10 cellular contexts compared by ENCODE assay signal in genomic region chrX:78708171-78708570, GRCh38. TPM values are rescaled to one million over a fixed set of nuclear protein-coding genes. Genes with fewer than 3 reads are reported as not detected.
DNase-seq lines count a peak whose midpoint lies in the region; ATAC-seq and TF ChIP-seq lines count a peak whose summit lies in the region.
"Had no signal": no experiment of that assay in that cellular context is flagged by ENCODE, and none has a peak within 500 bp of the region (broad histone marks: within the 10 kb centered on the region; RNA-seq: fewer than 3 reads in every experiment).

No MANE protein-coding gene starts in this region.

- WGBS in aorta, 2 donors = 43 to 67% methylated on average over 3 of the region's 3 CpGs

- H3K9me3 ChIP-seq in OCI-LY3 (ENCODE audit: insufficient read depth, low read length) (no peaks in the 10 kb centered on the region), aorta (ENCODE audit: control insufficient read depth, low read length) (no peaks in the 10 kb centered on the region)

- no peaks in the 10 kb centered on the region for H3K27me3 ChIP-seq in OCI-LY3 (ENCODE audit: low read depth, low read length)
- H3K27me3 ChIP-seq in aorta (ENCODE audit: control insufficient read depth in 1 of 2, insufficient read depth in 2 of 2, low read length in 1 of 2) = no peaks in the 10 kb centered on the region

- intact Hi-C loops in aorta (cut with DNase I) = no loop called here

- H3K4me2 ChIP-seq in OCI-LY3 (ENCODE audit: low read length) = no peak overlapping the region

- H3K36me3 ChIP-seq in OCI-LY3 (replicated peaks; ENCODE audit: low read depth, low read length) (no peaks in the 10 kb centered on the region), aorta (ENCODE audit: control insufficient read depth in 1 of 2, insufficient read depth in 2 of 2, low read length in 1 of 2) (no peaks in the 10 kb centered on the region)

- H3K27ac ChIP-seq in OCI-LY3 (ENCODE audit: low read length) = no peak overlapping the region
- no peak overlapping the region for H3K27ac ChIP-seq in aorta (ENCODE audit: low read depth in 1 of 2, low read length in 2 of 2)

- H3K9me3 Mint-ChIP-seq in activated T-cell treated with anti-CD3 and anti-CD28 coated beads, Interleukin-2, amount 50 U/mL, for 72 hours = no peaks in the 10 kb centered on the region
- no peaks in the 10 kb centered on the region for H3K9me3 Mint-ChIP-seq in activated naive CD8-positive, alpha-beta T cell treated with anti-CD3 and anti-CD28 coated beads for 36 hours
- H3K9me3 Mint-ChIP-seq: dendritic cell treated with granulocyte-macrophage colony-stimulating factor and Interleukin-4, amounts not matched to agents 40 ng/mL and 50 ng/mL, for 4 days had no signal

- H3K4me3 ChIP-seq in OCI-LY3 (ENCODE audit: low read length) (no peak overlapping the region), fibroblast of mammary gland (ENCODE audit: control insufficient read depth, low read depth, low read length) (no peak overlapping the region), aorta (ENCODE audit: low read length in 2 of 2) (no peak overlapping the region)

- no peak overlapping the region for H3K9ac ChIP-seq in OCI-LY3 (ENCODE audit: low read length)

- peaks cover 19% of the 10 kb centered on the region for H3K27me3 Mint-ChIP-seq in activated T-cell treated with anti-CD3 and anti-CD28 coated beads, Interleukin-2, amount 50 U/mL, for 72 hours (ENCODE audit: low read depth)
- no peaks in the 10 kb centered on the region for H3K27me3 Mint-ChIP-seq in activated naive CD8-positive, alpha-beta T cell treated with anti-CD3 and anti-CD28 coated beads for 36 hours
- H3K27me3 Mint-ChIP-seq: dendritic cell treated with granulocyte-macrophage colony-stimulating factor and Interleukin-4, amounts not matched to agents 40 ng/mL and 50 ng/mL, for 4 days had no signal

- peak; percentile 1 for DNase-seq in stimulated activated CD4-positive, alpha-beta T cell treated with anti-CD3 and anti-CD28 coated beads, Interleukin-15, amount 100 ng/mL, for 24 hours
- DNase-seq in stimulated activated CD4-positive, alpha-beta T cell treated with anti-CD3 and anti-CD28 coated beads, Interleukin-4, amount 100 ng/mL, for 24 hours = no peak
- DNase-seq in fibroblast of mammary gland (ENCODE audit: low read depth) (peak; percentile 62), aorta (no peak)
- no peak for DNase-seq in activated T-cell treated with anti-CD3 and anti-CD28 coated beads, Interleukin-2, amount 50 U/mL, for 72 hours
- DNase-seq in activated naive CD8-positive, alpha-beta T cell treated with anti-CD3 and anti-CD28 coated beads for 36 hours = no peak
- DNase-seq: NCI-H345 had no signal

- peaks cover 16% of the 10 kb centered on the region for H3K4me1 ChIP-seq in OCI-LY3 (ENCODE audit: low read length)
- H3K4me1 ChIP-seq in aorta (ENCODE audit: control insufficient read depth in 1 of 2, insufficient read depth in 2 of 2, low read length in 2 of 2) = no peaks in the 10 kb centered on the region

- ATAC-seq in aorta (ENCODE audit: low FRiP score) = peak; percentile 29
- ATAC-seq in activated T-cell treated with anti-CD3 and anti-CD28 coated beads, Interleukin-2, amount 50 U/mL, for 72 hours (replicated peaks in 1 of 2) = no peak
- ATAC-seq in GM18909 (IDR thresholded peaks at IDR 0.05; ENCODE audit: poor library complexity, unreplicated experiment) = no peak

- TF ChIP-seq CTCF in OCI-LY3 (IDR thresholded peaks at IDR 0.05; ENCODE audit: low read depth, low read length) (peak; percentile 55), fibroblast of mammary gland (conservative IDR thresholded peaks at IDR 0.05; ENCODE audit: control insufficient read depth, insufficient read depth, low read depth, low read length) (peak; percentile 71)

- no peaks in the 10 kb centered on the region for H4K20me1 ChIP-seq in OCI-LY3 (ENCODE audit: insufficient read depth, low read length)

- H3K79me2 ChIP-seq in OCI-LY3 (ENCODE audit: low read length) = no peaks in the 10 kb centered on the region

- no peak overlapping the region for H2AFZ ChIP-seq in OCI-LY3 (ENCODE audit: low read depth, low read length)

- H3K36me3 Mint-ChIP-seq in activated T-cell treated with anti-CD3 and anti-CD28 coated beads, Interleukin-2, amount 50 U/mL, for 72 hours (ENCODE audit: insufficient read depth in 2 of 2) = no peaks in the 10 kb centered on the region
- no peaks in the 10 kb centered on the region for H3K36me3 Mint-ChIP-seq in activated naive CD8-positive, alpha-beta T cell treated with anti-CD3 and anti-CD28 coated beads for 36 hours

- H3K4me3 Mint-ChIP-seq in activated T-cell treated with anti-CD3 and anti-CD28 coated beads, Interleukin-2, amount 50 U/mL, for 72 hours = no peak overlapping the region
- no peak overlapping the region for H3K4me3 Mint-ChIP-seq in activated naive CD8-positive, alpha-beta T cell treated with anti-CD3 and anti-CD28 coated beads for 36 hours
- H3K4me3 Mint-ChIP-seq: dendritic cell treated with granulocyte-macrophage colony-stimulating factor and Interleukin-4, amounts not matched to agents 40 ng/mL and 50 ng/mL, for 4 days had no signal

- no peak overlapping the region for H3K27ac Mint-ChIP-seq in activated T-cell treated with anti-CD3 and anti-CD28 coated beads, Interleukin-2, amount 50 U/mL, for 72 hours
- no peak overlapping the region for H3K27ac Mint-ChIP-seq in activated naive CD8-positive, alpha-beta T cell treated with anti-CD3 and anti-CD28 coated beads for 36 hours
- H3K27ac Mint-ChIP-seq: dendritic cell treated with granulocyte-macrophage colony-stimulating factor and Interleukin-4, amounts not matched to agents 40 ng/mL and 50 ng/mL, for 4 days had no signal

- H3K4me1 Mint-ChIP-seq in activated T-cell treated with anti-CD3 and anti-CD28 coated beads, Interleukin-2, amount 50 U/mL, for 72 hours (ENCODE audit: low read depth) = no peaks in the 10 kb centered on the region
- H3K4me1 Mint-ChIP-seq in activated naive CD8-positive, alpha-beta T cell treated with anti-CD3 and anti-CD28 coated beads for 36 hours = no peaks in the 10 kb centered on the region

RNA-seq across cellular contexts. Expression of gene LPAR4, which starts 39.3 kb away (rescaled TPM):
- under 1 TPM; 0.62 to 0.93 TPM for total RNA-seq in aorta
- under 1 TPM; 0.18 to 0.25 TPM for polyA plus RNA-seq in aorta
- not detected for total RNA-seq in activated T-cell treated with anti-CD3 and anti-CD28 coated beads, Interleukin-2, amount 50 U/mL, for 72 hours
- total RNA-seq in activated naive CD8-positive, alpha-beta T cell treated with anti-CD3 and anti-CD28 coated beads for 36 hours = not detected

RNA-seq across cellular contexts. Expression of gene RTL3, which starts 49.0 kb away (rescaled TPM):
- 1 to 10 TPM in 1 of 2 donors, under 1 TPM in 1; 0.87 to 6.9 TPM for total RNA-seq in aorta
- under 1 TPM; 0.38 to 0.63 TPM for polyA plus RNA-seq in aorta
- not detected for total RNA-seq in activated T-cell treated with anti-CD3 and anti-CD28 coated beads, Interleukin-2, amount 50 U/mL, for 72 hours
- total RNA-seq in activated naive CD8-positive, alpha-beta T cell treated with anti-CD3 and anti-CD28 coated beads for 36 hours = not detected

Comparison
In these comparisons a context has a peak if more than half of its experiments do, and no peak if none do; other contexts are left out.
1. DNase-seq: peak in stimulated activated CD4-positive, alpha-beta T cell treated with anti-CD3 and anti-CD28 coated beads, Interleukin-15, amount 100 ng/mL, for 24 hours (single experiment) and fibroblast of mammary gland (single experiment); none in stimulated activated CD4-positive, alpha-beta T cell treated with anti-CD3 and anti-CD28 coated beads, Interleukin-4, amount 100 ng/mL, for 24 hours (single experiment), aorta (0 of 2), activated T-cell treated with anti-CD3 and anti-CD28 coated beads, Interleukin-2, amount 50 U/mL, for 72 hours (0 of 2) and activated naive CD8-positive, alpha-beta T cell treated with anti-CD3 and anti-CD28 coated beads for 36 hours (single experiment).